In the genomic region with DNA sequence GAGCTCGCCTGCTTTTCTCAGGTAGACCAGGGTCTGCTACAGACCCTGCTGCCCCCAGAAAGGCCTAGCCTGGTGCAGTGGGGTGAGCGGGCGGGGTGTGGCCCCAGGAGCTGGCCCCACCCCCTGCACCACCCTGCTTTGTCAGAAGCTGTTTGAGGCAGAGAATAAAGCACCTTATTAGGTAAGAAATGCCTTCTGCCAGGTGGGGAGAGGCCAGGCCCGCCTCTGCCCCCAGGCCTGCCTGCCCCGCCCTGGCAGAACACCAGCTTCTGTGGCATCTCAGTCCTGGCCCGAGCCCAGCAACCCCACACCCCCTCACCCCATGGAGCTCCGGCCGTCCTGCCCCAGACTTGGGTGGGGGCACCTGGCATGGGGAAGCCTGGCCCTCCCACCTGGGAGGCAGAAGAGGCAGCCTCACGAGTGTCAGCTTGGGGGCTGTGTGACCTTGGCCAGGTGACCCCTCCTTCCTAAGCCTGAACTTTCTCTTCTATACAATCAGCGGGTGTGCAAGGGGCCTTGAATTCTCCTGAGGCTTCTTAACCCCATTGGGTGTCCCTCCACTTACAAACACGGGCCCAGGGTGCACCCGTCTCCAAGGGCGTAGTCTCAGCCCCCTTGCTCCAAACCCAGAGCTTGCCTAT, we compare ENCODE assay signal across 10 cellular contexts. TPM values are rescaled to one million over a fixed set of nuclear protein-coding genes. Genes with fewer than 3 reads are reported as not detected.
DNase-seq lines count a peak whose midpoint lies in the region; ATAC-seq and TF ChIP-seq lines count a peak whose summit lies in the region.
"Had no signal": no experiment of that assay in that cellular context is flagged by ENCODE, and none has a peak within 500 bp of the region (broad histone marks: within the 10 kb centered on the region; RNA-seq: fewer than 3 reads in every experiment).

No MANE protein-coding gene starts in this region.

- peaks cover 5% of the 10 kb centered on the region for H3K4me1 Mint-ChIP-seq in activated CD4-positive, alpha-beta T cell treated with anti-CD3 and anti-CD28 coated beads for 36 hours

- no peak for ATAC-seq in activated CD4-positive, alpha-beta T cell treated with anti-CD3 and anti-CD28 coated beads for 36 hours

- no peak overlapping the region for H3K4me3 ChIP-seq in iPS-20b (ENCODE audit: low read length)
- H3K4me3 ChIP-seq in WERI-Rb-1 (ENCODE audit: low read depth, low read length): no peak overlapping the region

- CTCF ChIA-PET in RWPE1 (lab: Yijun Ruan, JAX): interaction anchor here (0.5 to 1.2 kb wide), 3 partner anchors 130 to 717 kb away, joined by 4 to 5 read pairs (median 4); no protein-coding TSS in a partner anchor
- CTCF ChIA-PET in activated CD4-positive, alpha-beta T cell treated with anti-CD3 and anti-CD28 coated beads for 36 hours (lab: Charles Lee): interaction anchor here (0.7 to 1.2 kb wide), 4 partner anchors 8 to 722 kb away, joined by 3 to 4 read pairs (median 3); no protein-coding TSS in a partner anchor

- H3K27me3 ChIP-seq in iPS-20b (ENCODE audit: insufficient read depth, low read length) (peaks cover 7% of the 10 kb centered on the region; the same call in 1 of the 2 replicates), WERI-Rb-1 (ENCODE audit: insufficient read depth, low read depth, severe bottlenecking) (no peaks in the 10 kb centered on the region)

- no peaks in the 10 kb centered on the region for H3K9me3 Mint-ChIP-seq in activated CD4-positive, alpha-beta T cell treated with anti-CD3 and anti-CD28 coated beads for 36 hours (ENCODE audit: low read depth)

- intact Hi-C loops in activated CD4-positive, alpha-beta T cell treated with anti-CD3 and anti-CD28 coated beads for 36 hours (cut with DNase I, micrococcal nuclease): no loop called here

- TF ChIP-seq CTCF in RWPE1 (conservative IDR thresholded peaks at IDR 0.05; ENCODE audit: low read depth): no peak
- TF ChIP-seq CTCF in WERI-Rb-1 (IDR thresholded peaks at IDR 0.05; ENCODE audit: low read depth, low read length): no peak

- H3K36me3 ChIP-seq in iPS-20b (ENCODE audit: insufficient read depth, low read depth, low read length) (no peaks in the 10 kb centered on the region), WERI-Rb-1 (no peaks in the 10 kb centered on the region)

- H3K36me3 Mint-ChIP-seq in activated CD4-positive, alpha-beta T cell treated with anti-CD3 and anti-CD28 coated beads for 36 hours (ENCODE audit: low read depth): no peaks in the 10 kb centered on the region

- no peaks in the 10 kb centered on the region for H3K27me3 Mint-ChIP-seq in activated CD4-positive, alpha-beta T cell treated with anti-CD3 and anti-CD28 coated beads for 36 hours

- H3K4me1 ChIP-seq in iPS-20b (ENCODE audit: insufficient read depth, low read length): peaks cover 19% of the 10 kb centered on the region; the same call in 1 of the 2 replicates

- peak overlapping the region; percentile 75; the same call in 1 of the 2 replicates for H3K9ac ChIP-seq in iPS-20b (ENCODE audit: low read depth, low read length)

- POLR2A ChIA-PET in RWPE1 (lab: Yijun Ruan, JAX; ENCODE audit: low non-redundant PET): interaction anchor here (1.2 to 1.6 kb wide), 2 partner anchors 84 to 371 kb away, joined by 6 to 10 read pairs; a partner anchor contains a TSS
- POLR2A ChIA-PET in activated CD4-positive, alpha-beta T cell treated with anti-CD3 and anti-CD28 coated beads for 36 hours (lab: Charles Lee): no interaction called here

- DNase-seq in DMS153 (lab: John Stamatoyannopoulos, UW) (peak; percentile 11), DMS153 treated with DMSO at 0.1 percent for 48 hours (lab: John Stamatoyannopoulos, UW; ENCODE audit: unreplicated experiment) (no peak), RWPE1 (ENCODE audit: low spot score) (peak; percentile 87), WERI-Rb-1 (no peak)
- no peak for DNase-seq in central memory CD4-positive, alpha-beta T cell
- no peak for DNase-seq in activated CD4-positive, alpha-beta T cell treated with anti-CD3 and anti-CD28 coated beads for 36 hours
- DNase-seq: NCI-H2029 treated with DMSO at 0.1 percent for 48 hours; stimulated activated CD4-positive, alpha-beta T cell treated with anti-CD3 and anti-CD28 coated beads, Interleukin-4, amount 100 ng/mL, for 4 hours had no signal

- H3K9me3 ChIP-seq in iPS-20b (ENCODE audit: insufficient read depth, low read depth, low read length): no peaks in the 10 kb centered on the region
- no peaks in the 10 kb centered on the region for H3K9me3 ChIP-seq in WERI-Rb-1 (ENCODE audit: severe bottlenecking)

- no peak overlapping the region for H3K4me3 Mint-ChIP-seq in activated CD4-positive, alpha-beta T cell treated with anti-CD3 and anti-CD28 coated beads for 36 hours

- no peak overlapping the region for H3K27ac Mint-ChIP-seq in activated CD4-positive, alpha-beta T cell treated with anti-CD3 and anti-CD28 coated beads for 36 hours

- H3K27ac ChIP-seq in RWPE1 (peak overlapping the region; percentile 100), iPS-20b (ENCODE audit: low read length) (peak overlapping the region; percentile 78), temporal lobe (ENCODE audit: low read depth, low read length) (peak overlapping the region; percentile 13), WERI-Rb-1 (no peak overlapping the region)

RNA-seq across cellular contexts. Expression of a gene that starts 43.2 kb away (rescaled TPM):
- total RNA-seq in temporal lobe: under 0.01 TPM
- not detected for total RNA-seq in activated CD4-positive, alpha-beta T cell treated with anti-CD3 and anti-CD28 coated beads for 36 hours

Comparison
In these comparisons a context has a peak if more than half of its experiments do, and no peak if none do; other contexts are left out.
1. DNase-seq: peak in DMS153 (single experiment) and RWPE1 (single experiment); none in DMS153 treated with DMSO at 0.1 percent for 48 hours (single experiment), central memory CD4-positive, alpha-beta T cell (single experiment), WERI-Rb-1 (single experiment) and activated CD4-positive, alpha-beta T cell treated with anti-CD3 and anti-CD28 coated beads for 36 hours (single experiment).